In the genomic region with DNA sequence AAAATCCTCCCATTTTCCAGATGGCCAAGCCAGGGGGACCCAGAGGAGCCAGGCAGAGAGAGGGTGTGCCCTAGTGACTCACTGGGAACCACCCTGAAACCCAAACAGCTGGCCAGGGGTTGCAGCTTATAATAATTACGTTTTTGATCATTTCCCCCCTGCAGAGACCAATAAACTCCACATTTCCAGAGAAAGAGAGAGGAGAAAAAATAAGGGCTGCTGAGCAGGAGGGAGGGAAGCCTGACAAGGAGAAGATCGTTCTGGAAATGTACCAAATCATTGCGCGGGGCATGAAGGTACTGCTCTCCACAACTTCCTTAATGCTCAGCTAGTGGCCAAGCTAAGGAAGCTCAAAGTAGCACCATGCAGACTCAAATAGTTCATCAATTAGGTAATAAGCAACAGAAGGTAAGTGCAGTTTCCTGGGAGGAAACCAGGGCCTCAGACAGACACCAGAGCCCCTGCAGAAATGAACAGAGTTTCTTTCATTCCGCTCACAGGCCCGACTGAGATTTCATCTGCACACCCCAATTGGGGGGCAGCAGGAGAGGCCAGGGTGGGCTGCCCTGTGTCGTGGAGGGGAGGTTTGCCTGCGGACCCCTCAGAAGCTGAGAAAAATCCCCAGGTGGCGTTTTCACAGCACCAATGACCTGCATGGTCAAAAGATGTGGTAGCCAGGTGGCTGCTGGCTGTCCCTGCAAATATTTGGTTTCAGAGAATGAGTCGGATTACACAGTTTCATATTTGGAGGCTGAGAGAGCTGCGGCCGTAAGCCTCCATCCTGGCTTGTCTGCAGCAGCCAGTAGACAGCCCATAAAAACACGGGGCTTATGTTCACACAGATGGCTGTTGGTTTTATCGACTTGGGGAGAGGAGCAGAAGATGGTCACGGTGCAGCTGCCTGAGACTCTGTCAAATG, we compare ENCODE assay signal across 8 cellular contexts.
A peak's percentile ranks its signal among the peaks of the same experiment; 100 is the strongest.
DNase-seq lines count a peak whose midpoint lies in the region; ATAC-seq, FAIRE-seq and TF ChIP-seq lines count a peak whose summit lies in the region.

No MANE protein-coding gene starts in this region.

- no peak overlapping the region for H3K4me3 Mint-ChIP-seq in activated naive CD8-positive, alpha-beta T cell treated with anti-CD3 and anti-CD28 coated beads for 36 hours

- TF ChIP-seq CTCF in coronary artery (IDR thresholded peaks at IDR 0.05) = no peak

- no peaks in the 10 kb centered on the region for H3K9me3 Mint-ChIP-seq in activated naive CD8-positive, alpha-beta T cell treated with anti-CD3 and anti-CD28 coated beads for 36 hours

- intact Hi-C loops in sciatic nerve (cut with DNase I) = loop anchor here (2.0 kb wide), 1 partner anchor 1026 kb away; no protein-coding TSS in a partner anchor

- H3K4me3 ChIP-seq in coronary artery = no peak overlapping the region

- no peaks in the 10 kb centered on the region for H3K36me3 Mint-ChIP-seq in activated naive CD8-positive, alpha-beta T cell treated with anti-CD3 and anti-CD28 coated beads for 36 hours

- peak overlapping the region; percentile 62 for H3K27ac ChIP-seq in KOPT-K1 (ENCODE audit: low read depth, low read length, poor library complexity, severe bottlenecking)
- peak overlapping the region; percentile 97 to 99 for H3K27ac ChIP-seq in coronary artery

- H3K27ac Mint-ChIP-seq in activated naive CD8-positive, alpha-beta T cell treated with anti-CD3 and anti-CD28 coated beads for 36 hours = no peak overlapping the region

- ATAC-seq in GM19395 (IDR thresholded peaks at IDR 0.05; ENCODE audit: unreplicated experiment) (peak; percentile 70), sciatic nerve (peak; percentile 7)

- H3K27me3 Mint-ChIP-seq in activated naive CD8-positive, alpha-beta T cell treated with anti-CD3 and anti-CD28 coated beads for 36 hours = no peaks in the 10 kb centered on the region

- FAIRE-seq in urothelium cell line (lab: Jason Lieb, UNC) = no peak

- DNase-seq in Ammon's horn (ENCODE audit: low spot score) (peak; percentile 31), coronary artery (ENCODE audit: low spot score) (no peak), sciatic nerve (ENCODE audit: low spot score) (no peak), HK-2 (ENCODE audit: unreplicated experiment) (no peak), urothelium cell line (ENCODE audit: low spot score) (no peak)
- DNase-seq in activated naive CD8-positive, alpha-beta T cell treated with anti-CD3 and anti-CD28 coated beads for 36 hours = no peak

- no peaks in the 10 kb centered on the region for H3K9me3 ChIP-seq in KOPT-K1 (ENCODE audit: insufficient read depth, low read length, poor library complexity, severe bottlenecking)

- peaks cover 9% of the 10 kb centered on the region for H3K4me1 Mint-ChIP-seq in activated naive CD8-positive, alpha-beta T cell treated with anti-CD3 and anti-CD28 coated beads for 36 hours

- H3K36me3 ChIP-seq in KOPT-K1 (ENCODE audit: insufficient read depth, low read length) = no peaks in the 10 kb centered on the region
